Comparison of ENCODE assay signal across 21 cellular contexts in genomic region chr10:27600915-27601314, GRCh38.
"Had no signal": no experiment of that assay in that cellular context is flagged by ENCODE, and none has a peak within 500 bp of the region (broad histone marks: within the 10 kb centered on the region; RNA-seq: fewer than 3 reads in every experiment).

No MANE protein-coding gene starts in this region.

- H2AFZ ChIP-seq: neural progenitor cell had no signal

- H3K4me3 ChIP-seq: esophagus muscularis mucosa, gastroesophageal sphincter, mucosa of descending colon, neural progenitor cell, ovary, tibial artery, upper lobe of left lung, vagina had no signal

- H3K36me3 ChIP-seq: esophagus muscularis mucosa, gastroesophageal sphincter, neural progenitor cell, ovary, tibial artery, upper lobe of left lung, vagina had no signal

- H3K27me3 ChIP-seq: esophagus muscularis mucosa, gastroesophageal sphincter, neural progenitor cell, ovary, tibial artery, upper lobe of left lung, vagina had no signal

- FAIRE-seq: endometrium had no signal

- H3K27ac ChIP-seq: neural progenitor cell, ovary, tibial artery, upper lobe of left lung, vagina had no signal

- DNase-seq: effector memory CD4-positive, alpha-beta T cell; foreskin fibroblast; glutamatergic neuron; islet precursor cell; left ventricle myocardium superior; mammary epithelial cell; mucosa of descending colon; natural killer cell; nucleus accumbens; ovary; right cardiac atrium; stimulated activated CD4-positive, alpha-beta T cell treated with anti-CD3 and anti-CD28 coated beads, Interleukin-4, amount 100 ng/mL, for 1 hour; stimulated activated CD8-positive, alpha-beta memory T cell treated with anti-CD3 and anti-CD28 coated beads, Interleukin-4, amount 100 ng/mL, for 48 hours; tibial artery; upper lobe of left lung had no signal

- H3K4me2 ChIP-seq: neural progenitor cell had no signal

- H3K9me3 ChIP-seq: gastroesophageal sphincter, mucosa of descending colon, ovary, upper lobe of left lung, vagina had no signal

- ATAC-seq: gastroesophageal sphincter; mucosa of descending colon; natural killer cell; stimulated activated memory B cell treated with anti-CD40 and anti-IgM and Interleukin-4, amounts not matched to agents 10 μg/mL and 1 μg/mL and 100 μg/mL, for 72 hours had no signal

- H3K9ac ChIP-seq: neural progenitor cell had no signal

- H3K4me1 ChIP-seq: neural progenitor cell, tibial artery, vagina had no signal
